Comparison of ENCODE assay signal across 9 cellular contexts in the genomic region with DNA sequence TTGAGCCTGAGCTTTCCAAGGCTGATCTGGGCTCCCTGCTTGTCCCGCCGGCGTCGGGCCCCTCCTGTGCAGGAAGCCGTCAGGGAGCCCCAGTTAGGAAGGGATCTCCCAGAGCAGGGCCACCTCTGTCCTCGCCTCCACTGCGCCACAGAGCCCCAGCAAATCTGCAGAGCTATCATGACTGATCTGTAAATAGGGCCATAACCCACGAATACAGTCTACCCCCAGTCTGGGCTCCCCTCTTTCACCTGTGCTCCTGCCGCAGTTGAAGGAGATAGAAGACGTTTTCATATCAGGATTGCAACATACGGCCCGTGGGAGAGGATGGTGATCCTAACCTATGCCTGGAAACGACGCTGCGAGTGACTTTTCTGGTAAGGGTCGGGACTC.
DNase-seq lines count a peak whose midpoint lies in the region; ATAC-seq, FAIRE-seq and TF ChIP-seq lines count a peak whose summit lies in the region.
"Had no signal": no experiment of that assay in that cellular context is flagged by ENCODE, and none has a peak within 500 bp of the region (broad histone marks: within the 10 kb centered on the region; RNA-seq: fewer than 3 reads in every experiment).

No MANE protein-coding gene starts in this region.

- H3K9me3 ChIP-seq in A549 (no peaks in the 10 kb centered on the region), HCT116 (ENCODE audit: control insufficient read depth in 1 of 2, insufficient read depth in 1 of 2, low read depth in 1 of 2, low read length in 2 of 2) (no peaks in the 10 kb centered on the region), muscle layer of duodenum (ENCODE audit: control insufficient read depth in 1 of 2, low read length in 2 of 2) (no peaks in the 10 kb centered on the region)

- ATAC-seq in A549 (no peak), HCT116 (peak; percentile 10; the same call in 1 of the 2 replicates)

- H3K27me3 Mint-ChIP-seq in MCF 10A (ENCODE audit: insufficient read depth, unreplicated experiment): no peaks in the 10 kb centered on the region

- H3K4me3 ChIP-seq in A549: no peak overlapping the region
- H3K4me3 ChIP-seq in HCT116 (replicated peaks in 1 of 2; ENCODE audit: low read depth in 1 of 2, low read length in 2 of 2): peak overlapping the region; percentile 33 to 52
- no peak overlapping the region for H3K4me3 ChIP-seq in muscle layer of duodenum (ENCODE audit: low read depth in 1 of 2, low read length in 2 of 2)

- 92% methylated on average over 16 of the region's 16 CpGs for WGBS in A549 (ENCODE audit: missing lambda C conversion rate)

- H4K20me1 ChIP-seq in HCT116 (ENCODE audit: insufficient read depth): no peaks in the 10 kb centered on the region

- no TSS peak for BruUV-seq in HCT116 (replicated peaks; lab: Mats Ljungman, UMichigan)
- no TSS peak for BruUV-seq in MCF 10A (replicated peaks; lab: Mats Ljungman, UMichigan)

- H3K9me3 Mint-ChIP-seq in MCF 10A (ENCODE audit: unreplicated experiment): no peaks in the 10 kb centered on the region

- no peak for TF ChIP-seq EP300 in A549 (IDR thresholded peaks at IDR 0.05)

- no peak for TF ChIP-seq POLR2A in A549 (IDR thresholded peaks at IDR 0.05; ENCODE audit: low read length)
- TF ChIP-seq POLR2A in HCT116 (IDR thresholded peaks at IDR 0.05; ENCODE audit: borderline replicate concordance, extremely low read depth, insufficient read depth, insufficient read length): no peak

- peak overlapping the region; percentile 59 for H3K4me3 Mint-ChIP-seq in MCF 10A (ENCODE audit: unreplicated experiment)

- peak overlapping the region; percentile 68 for H3K4me2 ChIP-seq in A549
- H3K4me2 ChIP-seq in HCT116 (ENCODE audit: low read length): peak overlapping the region; percentile 88

- peak overlapping the region; percentile 52 for H3K9ac ChIP-seq in HCT116 (ENCODE audit: low read length)

- H3K4me1 Mint-ChIP-seq in MCF 10A (ENCODE audit: insufficient read depth, unreplicated experiment): peaks cover 11% of the 10 kb centered on the region

- H3K4me1 ChIP-seq in A549 (peaks cover 12% of the 10 kb centered on the region), HCT116 (ENCODE audit: control insufficient read depth in 1 of 2, insufficient read depth in 2 of 2, low read length in 2 of 2) (peaks cover 7 to 28% of the 10 kb centered on the region in 2 experiments), muscle layer of duodenum (ENCODE audit: control insufficient read depth in 1 of 2, insufficient read depth in 2 of 2, low read length in 2 of 2) (no peaks in the 10 kb centered on the region)

- H3K27ac ChIP-seq in A549 (peak overlapping the region; percentile 27 to 73; a peak in 5 of 6 replicates), HCT116 (ENCODE audit: low read depth, low read length) (peak overlapping the region; percentile 57), muscle layer of duodenum (ENCODE audit: low read length) (peak overlapping the region; percentile 43)

- H3K36me3 Mint-ChIP-seq in MCF 10A (ENCODE audit: insufficient read depth, unreplicated experiment): peaks cover 5% of the 10 kb centered on the region

- no peaks in the 10 kb centered on the region for H3K9me2 ChIP-seq in HCT116 (ENCODE audit: insufficient read depth)

- H3K27ac Mint-ChIP-seq in MCF 10A (ENCODE audit: low read depth, unreplicated experiment): peak overlapping the region; percentile 93

- DNase-seq in A549 (ENCODE audit: low read depth in 1 of 2, low spot score in 1 of 2): no peak
- DNase-seq in HCT116 (ENCODE audit: low read depth, low spot score): no peak
- DNase-seq in MCF 10A (ENCODE audit: unreplicated experiment): no peak
- DNase-seq in stimulated activated CD4-positive, alpha-beta T cell treated with anti-CD3 and anti-CD28 coated beads, Interleukin-15, amount 100 ng/mL, for 24 hours: no peak
- DNase-seq in NCI-H2196 (lab: John Stamatoyannopoulos, UW; ENCODE audit: unreplicated experiment): no peak
- DNase-seq in NCI-H1048 (lab: John Stamatoyannopoulos, UW): no peak
- DNase-seq in HT-29 (ENCODE audit: low spot score): no peak

- no peak overlapping the region for H2AFZ ChIP-seq in HCT116 (ENCODE audit: low read depth, low read length, poor library complexity, severe bottlenecking)

- RAD21 ChIA-PET in HCT116 (lab: Charles Lee; ENCODE audit: low non-redundant PET in 1 of 2, low total read pairs in 2 of 2, uncharacterized antibody in 2 of 2, unreplicated experiment in 2 of 2): no interaction called here

- H3K79me2 ChIP-seq in HCT116 (ENCODE audit: insufficient read depth, low read length): no peaks in the 10 kb centered on the region

- no peak for TF ChIP-seq CTCF in A549 (IDR thresholded peaks at IDR 0.05)
- no peak for TF ChIP-seq CTCF in HCT116 (IDR thresholded peaks at IDR 0.05 in 2 of 3, conservative IDR thresholded peaks at IDR 0.05 in 1 of 3; ENCODE audit: borderline replicate concordance in 1 of 3, insufficient read depth in 1 of 3, low read depth in 2 of 3, low read length in 2 of 3)
- TF ChIP-seq CTCF in MCF 10A (IDR thresholded peaks at IDR 0.05; ENCODE audit: unreplicated experiment): no peak

- FAIRE-seq in A549 (lab: Jason Lieb, UNC): no peak
- FAIRE-seq: G401.6 had no signal

- no peaks in the 10 kb centered on the region for H3K27me3 ChIP-seq in HCT116 (ENCODE audit: insufficient read depth, low read length)
- no peaks in the 10 kb centered on the region for H3K27me3 ChIP-seq in muscle layer of duodenum (ENCODE audit: low read depth, low read length)

- POLR2A ChIA-PET in A549 (lab: Yijun Ruan, JAX) (no interaction called here), HCT116 (lab: Charles Lee) (no interaction called here), MCF 10A (lab: Yijun Ruan, JAX) (interaction anchor here (0.6 to 1.5 kb wide), 5 partner anchors 12 to 143 kb away, joined by 3 to 4 read pairs (median 3); a partner anchor contains a TSS)

- no peak for TF ChIP-seq RAD21 in A549 (conservative IDR thresholded peaks at IDR 0.05 in 1 of 2, IDR thresholded peaks at IDR 0.05 in 1 of 2)
- TF ChIP-seq RAD21 in HCT116 (IDR thresholded peaks at IDR 0.05; ENCODE audit: low read depth): no peak

- intact Hi-C loops in HCT116 (cut with micrococcal nuclease) (no loop called here), MCF 10A (cut with micrococcal nuclease) (loop anchor here (1.0 to 5.0 kb wide), 2 partner anchors 142 to 177 kb away; a partner anchor contains a TSS)

- H3K36me3 ChIP-seq in HCT116 (ENCODE audit: control insufficient read depth in 1 of 2, insufficient read depth in 2 of 2, low read length in 2 of 2) (no peaks in the 10 kb centered on the region), muscle layer of duodenum (ENCODE audit: control insufficient read depth in 1 of 2, insufficient read depth in 2 of 2, low read length in 2 of 2) (peaks cover 0 to 1% of the 10 kb centered on the region in 2 donors)

- CTCF ChIA-PET in A549 (lab: Yijun Ruan, JAX) (no interaction called here), HCT116 (lab: Charles Lee) (no interaction called here), MCF 10A (lab: Yijun Ruan, JAX) (interaction anchor here (0.5 to 1.2 kb wide), 3 partner anchors 8 to 1172 kb away, joined by 4 to 5 read pairs (median 4); no protein-coding TSS in a partner anchor)

TF ChIP-seq in A549, 52 proteins besides CTCF, POLR2A, EP300 and RAD21:
- TF ChIP-seq CBX8 (IDR thresholded peaks at IDR 0.05): no peak

TF ChIP-seq in HCT116, 20 proteins besides CTCF, POLR2A, EP300 and RAD21:
- no peak; the same call in 1 of the 2 replicates for TF ChIP-seq ELF1 (IDR thresholded peaks at IDR 0.05; ENCODE audit: borderline replicate concordance, low read depth)
- no peak for TF ChIP-seq EZH2 (IDR thresholded peaks at IDR 0.05)
- TF ChIP-seq JUND (IDR thresholded peaks at IDR 0.05): no peak
- no peak for TF ChIP-seq SIN3A (IDR thresholded peaks at IDR 0.05; ENCODE audit: low read depth)
- TF ChIP-seq, protein P1, sequence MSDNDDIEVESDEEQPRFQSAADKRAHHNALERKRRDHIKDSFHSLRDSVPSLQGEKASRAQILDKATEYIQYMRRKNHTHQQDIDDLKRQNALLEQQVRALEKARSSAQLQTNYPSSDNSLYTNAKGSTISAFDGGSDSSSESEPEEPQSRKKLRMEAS (IDR thresholded peaks at IDR 0.05): no peak
- TF ChIP-seq CBX3 (IDR thresholded peaks at IDR 0.05; ENCODE audit: low read depth): no peak
- TF ChIP-seq CEBPB (IDR thresholded peaks at IDR 0.05; ENCODE audit: low read depth): no peak
- no peak for TF ChIP-seq ZFX (IDR thresholded peaks at IDR 0.05)
- TF ChIP-seq FOSL1 (IDR thresholded peaks at IDR 0.05; ENCODE audit: low read depth): no peak
- TF ChIP-seq EGR1 (IDR thresholded peaks at IDR 0.05; ENCODE audit: low read depth): no peak
- no peak for TF ChIP-seq POLR2AphosphoS5 (IDR thresholded peaks at IDR 0.05; ENCODE audit: low read depth, low read length)
- TF ChIP-seq SRF (IDR thresholded peaks at IDR 0.05; ENCODE audit: low read depth): no peak
- no peak for TF ChIP-seq ZNF274 (IDR thresholded peaks at IDR 0.05; ENCODE audit: low read depth, low read length)
- TF ChIP-seq, protein P2, sequence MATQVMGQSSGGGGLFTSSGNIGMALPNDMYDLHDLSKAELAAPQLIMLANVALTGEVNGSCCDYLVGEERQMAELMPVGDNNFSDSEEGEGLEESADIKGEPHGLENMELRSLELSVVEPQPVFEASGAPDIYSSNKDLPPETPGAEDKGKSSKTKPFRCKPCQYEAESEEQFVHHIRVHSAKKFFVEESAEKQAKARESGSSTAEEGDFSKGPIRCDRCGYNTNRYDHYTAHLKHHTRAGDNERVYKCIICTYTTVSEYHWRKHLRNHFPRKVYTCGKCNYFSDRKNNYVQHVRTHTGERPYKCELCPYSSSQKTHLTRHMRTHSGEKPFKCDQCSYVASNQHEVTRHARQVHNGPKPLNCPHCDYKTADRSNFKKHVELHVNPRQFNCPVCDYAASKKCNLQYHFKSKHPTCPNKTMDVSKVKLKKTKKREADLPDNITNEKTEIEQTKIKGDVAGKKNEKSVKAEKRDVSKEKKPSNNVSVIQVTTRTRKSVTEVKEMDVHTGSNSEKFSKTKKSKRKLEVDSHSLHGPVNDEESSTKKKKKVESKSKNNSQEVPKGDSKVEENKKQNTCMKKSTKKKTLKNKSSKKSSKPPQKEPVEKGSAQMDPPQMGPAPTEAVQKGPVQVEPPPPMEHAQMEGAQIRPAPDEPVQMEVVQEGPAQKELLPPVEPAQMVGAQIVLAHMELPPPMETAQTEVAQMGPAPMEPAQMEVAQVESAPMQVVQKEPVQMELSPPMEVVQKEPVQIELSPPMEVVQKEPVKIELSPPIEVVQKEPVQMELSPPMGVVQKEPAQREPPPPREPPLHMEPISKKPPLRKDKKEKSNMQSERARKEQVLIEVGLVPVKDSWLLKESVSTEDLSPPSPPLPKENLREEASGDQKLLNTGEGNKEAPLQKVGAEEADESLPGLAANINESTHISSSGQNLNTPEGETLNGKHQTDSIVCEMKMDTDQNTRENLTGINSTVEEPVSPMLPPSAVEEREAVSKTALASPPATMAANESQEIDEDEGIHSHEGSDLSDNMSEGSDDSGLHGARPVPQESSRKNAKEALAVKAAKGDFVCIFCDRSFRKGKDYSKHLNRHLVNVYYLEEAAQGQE (IDR thresholded peaks at IDR 0.05; ENCODE audit: low read depth): no peak

Comparison
In these comparisons a context has a peak if more than half of its experiments do, and no peak if none do; other contexts are left out.
1. H3K4me3 ChIP-seq: peak in HCT116 (2 of 2); none in A549 (single experiment) and muscle layer of duodenum (0 of 2).
2. Peak in every context shown above with its lines, with median percentiles within 50 percentile points of each other: H3K27ac ChIP-seq.